1 cellular context compared by ENCODE assay signal in genomic region chr1:162916407-162916806, GRCh38.
TF ChIP-seq lines count a peak whose summit lies in the region.

No MANE protein-coding gene starts in this region.

TF ChIP-seq in WTC11, 78 proteins besides CTCF, POLR2A, EP300 and RAD21 (continued from another document):
- TF ChIP-seq E2F5 (CRISPR knock-in tag; IDR thresholded peaks at IDR 0.05): no peak
- TF ChIP-seq TCF7 (CRISPR knock-in tag; IDR thresholded peaks at IDR 0.05; ENCODE audit: low read depth): no peak
- no peak for TF ChIP-seq EMX1 (CRISPR knock-in tag; IDR thresholded peaks at IDR 0.05)
- TF ChIP-seq KAT7 (CRISPR knock-in tag; IDR thresholded peaks at IDR 0.05; ENCODE audit: borderline replicate concordance): no peak
- TF ChIP-seq RORB (CRISPR knock-in tag; IDR thresholded peaks at IDR 0.05): no peak
- TF ChIP-seq AR (CRISPR knock-in tag; IDR thresholded peaks at IDR 0.05): no peak
- no peak for TF ChIP-seq ATF6 (CRISPR knock-in tag; IDR thresholded peaks at IDR 0.05)
- no peak for TF ChIP-seq MXD4 (CRISPR knock-in tag; IDR thresholded peaks at IDR 0.05; ENCODE audit: borderline replicate concordance)
- TF ChIP-seq NR3C1 (CRISPR knock-in tag; conservative IDR thresholded peaks at IDR 0.05; ENCODE audit: low read depth): no peak
- no peak for TF ChIP-seq USF1 (CRISPR knock-in tag; IDR thresholded peaks at IDR 0.05)
- TF ChIP-seq CBFB (CRISPR knock-in tag; IDR thresholded peaks at IDR 0.05; ENCODE audit: low read depth): no peak
